8 cellular contexts compared by ENCODE assay signal in the genomic region with DNA sequence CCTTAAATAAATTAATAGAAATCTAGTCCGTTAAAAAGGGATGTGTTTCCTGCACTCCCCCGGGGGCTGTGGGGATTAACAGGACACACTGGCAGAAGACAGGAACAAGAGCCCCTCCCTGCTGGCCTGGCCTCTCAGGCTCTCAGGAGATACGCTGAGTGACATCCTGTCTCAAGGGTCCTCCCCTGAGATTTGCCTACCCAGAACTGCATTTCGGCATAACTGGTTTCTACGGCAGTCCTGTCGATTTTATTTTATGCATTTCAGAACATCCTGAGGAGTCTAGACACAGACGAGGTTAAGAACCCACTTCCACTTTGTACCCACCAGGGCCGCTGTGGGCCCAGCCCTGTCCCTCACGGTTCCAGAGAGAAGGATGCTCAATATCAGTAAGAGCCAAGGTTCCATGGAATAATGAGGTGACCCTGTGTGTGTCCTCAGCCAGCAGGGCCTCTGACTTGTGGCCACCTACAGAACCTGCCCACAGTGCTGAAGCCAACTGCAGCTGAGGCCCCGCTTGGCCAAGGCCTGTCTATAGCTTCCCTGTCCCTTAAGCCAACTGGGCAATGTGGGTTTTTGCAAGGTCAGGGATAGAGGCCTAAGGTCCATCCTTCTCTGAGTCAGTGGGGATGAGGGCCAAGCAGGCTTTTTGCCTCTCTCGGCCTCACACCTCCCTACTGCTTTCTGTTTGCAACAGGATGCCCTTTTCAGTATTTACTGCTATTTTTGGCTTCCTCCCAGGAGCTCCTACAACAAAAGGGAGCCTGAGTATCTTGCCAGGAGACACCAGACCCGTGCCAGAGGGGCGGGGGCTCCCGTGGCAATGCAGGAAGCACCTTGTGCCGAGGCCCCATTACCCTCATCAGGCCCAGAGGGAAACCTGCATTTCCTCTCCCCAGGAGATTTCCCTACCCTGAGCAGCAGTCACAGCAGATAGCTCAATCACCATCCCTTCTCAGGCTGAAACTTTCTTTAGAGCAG. TPM values are rescaled to one million over a fixed set of nuclear protein-coding genes. Genes with fewer than 3 reads are reported as not detected.
DNase-seq lines count a peak whose midpoint lies in the region; ATAC-seq, FAIRE-seq and TF ChIP-seq lines count a peak whose summit lies in the region.

No MANE protein-coding gene starts in this region.

- peaks cover 59% of the 10 kb centered on the region for H3K36me3 ChIP-seq in suprapubic skin

- peak overlapping the region; percentile 15 for H3K27ac ChIP-seq in suprapubic skin

- no peak for TF ChIP-seq CTCF in suprapubic skin (IDR thresholded peaks at IDR 0.05)

- no peak for TF ChIP-seq POLR2A in suprapubic skin (IDR thresholded peaks at IDR 0.05)

- peaks cover 70% of the 10 kb centered on the region for H3K4me1 Mint-ChIP-seq in activated T-helper 2 cell treated with anti-CD3 and anti-CD28 coated beads, Interferon-gamma antibody, Interleukin-2, Interleukin-4, amounts not matched to agents 10 μg/mL and 5 μg/mL and 100 μg/mL, durations not matched to agents 14 hours and 24 hours and 36 hours (ENCODE audit: low read depth)

- H3K4me3 ChIP-seq in suprapubic skin = no peak overlapping the region

- peaks cover 77% of the 10 kb centered on the region for H3K36me3 Mint-ChIP-seq in activated T-helper 2 cell treated with anti-CD3 and anti-CD28 coated beads, Interferon-gamma antibody, Interleukin-2, Interleukin-4, amounts not matched to agents 10 μg/mL and 5 μg/mL and 100 μg/mL, durations not matched to agents 14 hours and 24 hours and 36 hours (ENCODE audit: low read depth)

- H3K27me3 Mint-ChIP-seq in activated T-helper 2 cell treated with anti-CD3 and anti-CD28 coated beads, Interferon-gamma antibody, Interleukin-2, Interleukin-4, amounts not matched to agents 10 μg/mL and 5 μg/mL and 100 μg/mL, durations not matched to agents 14 hours and 24 hours and 36 hours (ENCODE audit: low read depth) = no peaks in the 10 kb centered on the region

- intact Hi-C loops in activated T-helper 2 cell treated with anti-CD3 and anti-CD28 coated beads, Interferon-gamma antibody, Interleukin-2, Interleukin-4, amounts not matched to agents 10 μg/mL and 5 μg/mL and 100 μg/mL, durations not matched to agents 14 hours and 24 hours and 36 hours (cut with micrococcal nuclease) = loop anchor here (5.0 to 10.0 kb wide), 3 partner anchors 242 to 1500 kb away; partner anchors contain the start of genes CUTA, PHF1 and ZBTB9
- intact Hi-C loops in left cardiac atrium (cut with DNase I) = loop anchor here in 1 of 2 donors (10.0 kb wide), 1 partner anchor 62 kb away; no protein-coding TSS in a partner anchor

- no peak for FAIRE-seq in HTR-8/SVneo (lab: Jason Lieb, UNC)

- peak; percentile 73 for DNase-seq in EH (ENCODE audit: low read depth)
- DNase-seq in NCI-H1694 treated with DMSO at 0.1 percent for 48 hours (lab: John Stamatoyannopoulos, UW) = peak; percentile 52
- no peak for DNase-seq in activated T-helper 2 cell treated with anti-CD3 and anti-CD28 coated beads, Interferon-gamma antibody, Interleukin-2, Interleukin-4, amounts not matched to agents 10 μg/mL and 5 μg/mL and 100 μg/mL, durations not matched to agents 14 hours and 24 hours and 36 hours (ENCODE audit: low spot score)
- DNase-seq in left cardiac atrium = peak; percentile 76
- peak in 1 of 2 donors; percentile 70 for DNase-seq in suprapubic skin (ENCODE audit: low spot score in 2 of 2)
- no peak for DNase-seq in HTR-8/SVneo (ENCODE audit: insufficient read length, low spot score)
- DNase-seq in ureter (ENCODE audit: low spot score) = no peak

- H3K27me3 ChIP-seq in suprapubic skin = no peaks in the 10 kb centered on the region

- 60% methylated on average over 11 of the region's 15 CpGs for WGBS in suprapubic skin

- H3K27ac Mint-ChIP-seq in activated T-helper 2 cell treated with anti-CD3 and anti-CD28 coated beads, Interferon-gamma antibody, Interleukin-2, Interleukin-4, amounts not matched to agents 10 μg/mL and 5 μg/mL and 100 μg/mL, durations not matched to agents 14 hours and 24 hours and 36 hours = peak overlapping the region; percentile 91

- TF ChIP-seq EP300 in suprapubic skin (IDR thresholded peaks at IDR 0.05) = no peak

- H3K9me3 Mint-ChIP-seq in activated T-helper 2 cell treated with anti-CD3 and anti-CD28 coated beads, Interferon-gamma antibody, Interleukin-2, Interleukin-4, amounts not matched to agents 10 μg/mL and 5 μg/mL and 100 μg/mL, durations not matched to agents 14 hours and 24 hours and 36 hours = no peaks in the 10 kb centered on the region

- peaks cover 80% of the 10 kb centered on the region for H3K4me1 ChIP-seq in suprapubic skin

- peak overlapping the region; percentile 49 for H3K4me3 Mint-ChIP-seq in activated T-helper 2 cell treated with anti-CD3 and anti-CD28 coated beads, Interferon-gamma antibody, Interleukin-2, Interleukin-4, amounts not matched to agents 10 μg/mL and 5 μg/mL and 100 μg/mL, durations not matched to agents 14 hours and 24 hours and 36 hours (ENCODE audit: low read depth)

- H3K9me3 ChIP-seq in suprapubic skin = no peaks in the 10 kb centered on the region

- ATAC-seq in left cardiac atrium (peak; percentile 39 to 63), HG03354 (IDR thresholded peaks at IDR 0.05; ENCODE audit: poor library complexity, severe bottlenecking, unreplicated experiment) (no peak)

RNA-seq across cellular contexts. Expression of gene UQCC2, which starts 14.7 kb away (rescaled TPM):
- 136 and 137 TPM in 2 replicates for total RNA-seq in activated T-helper 2 cell treated with anti-CD3 and anti-CD28 coated beads, Interferon-gamma antibody, Interleukin-2, Interleukin-4, amounts not matched to agents 10 μg/mL and 5 μg/mL and 100 μg/mL, durations not matched to agents 14 hours and 24 hours and 36 hours
- total RNA-seq in left cardiac atrium (100 to 1,000 TPM; 183 to 203 TPM), suprapubic skin (10 to 100 TPM; 11.3 to 39.4 (median 21.7) TPM), ureter (74.2 TPM)

RNA-seq across cellular contexts. Expression of gene IP6K3, which starts 49.9 kb away (rescaled TPM):
- not detected in 2 replicates for total RNA-seq in activated T-helper 2 cell treated with anti-CD3 and anti-CD28 coated beads, Interferon-gamma antibody, Interleukin-2, Interleukin-4, amounts not matched to agents 10 μg/mL and 5 μg/mL and 100 μg/mL, durations not matched to agents 14 hours and 24 hours and 36 hours
- total RNA-seq in left cardiac atrium (10 to 100 TPM; 23.8 to 29.4 TPM), suprapubic skin (under 1 TPM in 2 of 4 donors, not detected in 2; 0.51 to 0.83 TPM), ureter (2.6 TPM)

Comparison
In these comparisons a context has a peak if more than half of its experiments do, and no peak if none do; other contexts are left out.
1. DNase-seq: peak in EH (single experiment), NCI-H1694 treated with DMSO at 0.1 percent for 48 hours (single experiment) and left cardiac atrium (single experiment); none in activated T-helper 2 cell treated with anti-CD3 and anti-CD28 coated beads, Interferon-gamma antibody, Interleukin-2, Interleukin-4, amounts not matched to agents 10 μg/mL and 5 μg/mL and 100 μg/mL, durations not matched to agents 14 hours and 24 hours and 36 hours (single experiment), HTR-8/SVneo (single experiment) and ureter (single experiment).